Comparison of ENCODE assay signal across 25 cellular contexts in genomic region chr10:128780379-128780778, GRCh38.
"Had no signal": no experiment of that assay in that cellular context is flagged by ENCODE, and none has a peak within 500 bp of the region (broad histone marks: within the 10 kb centered on the region; RNA-seq: fewer than 3 reads in every experiment).

No MANE protein-coding gene starts in this region.

- H3K9ac ChIP-seq: neural progenitor cell had no signal

- H3K27ac ChIP-seq: neural progenitor cell, pancreas, psoas muscle, right lobe of liver, sigmoid colon, stomach, thoracic aorta, thyroid gland, tibial nerve, upper lobe of right lung, uterus had no signal

- H3K27ac Mint-ChIP-seq: naive thymus-derived CD4-positive, alpha-beta T cell; natural killer cell treated with Interleukin-12 subunit alpha and Interleukin-12 subunit beta and Interleukin-15 and Interleukin-18, amount 100 ng/mL, for 72 hours; neural progenitor cell; stimulated activated effector memory CD8-positive, alpha-beta T cell treated with anti-CD3 and anti-CD28 coated beads, Interleukin-12 subunit alpha, Interleukin-12 subunit beta, amount 100 ng/mL, for 72 hours; stimulated activated naive B cell treated with anti-CD40 and anti-IgM and Interleukin-4, amounts not matched to agents 10 μg/mL and 1 μg/mL and 100 μg/mL, for 72 hours; stimulated activated naive CD8-positive, alpha-beta T cell treated with anti-CD3 and anti-CD28 coated beads, Interleukin-15, Interleukin-2, amounts not matched to agents 100 ng/mL and 50 ng/mL, for 24 hours had no signal

- DNase-seq: naive thymus-derived CD4-positive, alpha-beta T cell; occipital lobe; pancreas; psoas muscle; right cardiac atrium; right lobe of liver; sigmoid colon; small intestine; stimulated activated CD4-positive, alpha-beta T cell treated with anti-CD3 and anti-CD28 coated beads, Interleukin-15, amount 100 ng/mL, for 24 hours; stimulated activated CD4-positive, alpha-beta T cell treated with anti-CD3 and anti-CD28 coated beads, Interleukin-2, amount 100 ng/mL, for 24 hours; stimulated activated CD4-positive, alpha-beta T cell treated with anti-CD3 and anti-CD28 coated beads, Interleukin-2, amount 100 ng/mL, for 48 hours; stimulated activated CD4-positive, alpha-beta T cell treated with anti-CD3 and anti-CD28 coated beads, Interleukin-4, amount 100 ng/mL, for 24 hours; stimulated activated naive B cell treated with anti-CD40 and anti-IgM and Interleukin-4, amounts not matched to agents 10 μg/mL and 1 μg/mL and 100 μg/mL, for 72 hours; stimulated activated naive CD4-positive, alpha-beta T cell treated with Interleukin-2 at 50 U/mL for 16 hours; stomach; thyroid gland; trophoblast cell; upper lobe of right lung; uterus had no signal

- H3K4me1 Mint-ChIP-seq: naive thymus-derived CD4-positive, alpha-beta T cell; neural progenitor cell; stimulated activated effector memory CD8-positive, alpha-beta T cell treated with anti-CD3 and anti-CD28 coated beads, Interleukin-12 subunit alpha, Interleukin-12 subunit beta, amount 100 ng/mL, for 72 hours; stimulated activated naive B cell treated with anti-CD40 and anti-IgM and Interleukin-4, amounts not matched to agents 10 μg/mL and 1 μg/mL and 100 μg/mL, for 72 hours had no signal

- H3K36me3 Mint-ChIP-seq: naive thymus-derived CD4-positive, alpha-beta T cell; natural killer cell treated with Interleukin-12 subunit alpha and Interleukin-12 subunit beta and Interleukin-15 and Interleukin-18, amount 100 ng/mL, for 72 hours; neural progenitor cell; stimulated activated effector memory CD8-positive, alpha-beta T cell treated with anti-CD3 and anti-CD28 coated beads, Interleukin-12 subunit alpha, Interleukin-12 subunit beta, amount 100 ng/mL, for 72 hours; stimulated activated naive B cell treated with anti-CD40 and anti-IgM and Interleukin-4, amounts not matched to agents 10 μg/mL and 1 μg/mL and 100 μg/mL, for 72 hours had no signal

- H3K27me3 ChIP-seq: neural progenitor cell, right lobe of liver, sigmoid colon, thyroid gland, tibial nerve, upper lobe of right lung, uterus had no signal

- H3K4me2 ChIP-seq: neural progenitor cell had no signal

- H3K36me3 ChIP-seq: neural progenitor cell, pancreas, right lobe of liver, sigmoid colon, stomach, thoracic aorta, thyroid gland, tibial nerve, upper lobe of right lung, uterus had no signal

- H3K9me3 ChIP-seq: pancreas, psoas muscle, right lobe of liver, sigmoid colon, stomach, thoracic aorta, thyroid gland, tibial nerve, upper lobe of right lung, uterus had no signal

- H3K4me3 ChIP-seq: neural progenitor cell, pancreas, psoas muscle, right lobe of liver, sigmoid colon, stomach, thoracic aorta, thyroid gland, tibial nerve, upper lobe of right lung, uterus had no signal

- ATAC-seq: naive thymus-derived CD4-positive, alpha-beta T cell; natural killer cell treated with Interleukin-12 subunit alpha and Interleukin-12 subunit beta and Interleukin-15 and Interleukin-18, amount 100 ng/mL, for 72 hours; pancreas; psoas muscle; right cardiac atrium; right lobe of liver; stimulated activated effector memory CD8-positive, alpha-beta T cell treated with anti-CD3 and anti-CD28 coated beads, Interleukin-12 subunit alpha, Interleukin-12 subunit beta, amount 100 ng/mL, for 72 hours; stimulated activated naive B cell treated with anti-CD40 and anti-IgM and Interleukin-4, amounts not matched to agents 10 μg/mL and 1 μg/mL and 100 μg/mL, for 72 hours; upper lobe of right lung had no signal

- H3K27me3 Mint-ChIP-seq: stimulated activated naive B cell treated with anti-CD40 and anti-IgM and Interleukin-4, amounts not matched to agents 10 μg/mL and 1 μg/mL and 100 μg/mL, for 72 hours had no signal

- H3K4me3 Mint-ChIP-seq: naive thymus-derived CD4-positive, alpha-beta T cell; natural killer cell treated with Interleukin-12 subunit alpha and Interleukin-12 subunit beta and Interleukin-15 and Interleukin-18, amount 100 ng/mL, for 72 hours; neural progenitor cell; stimulated activated effector memory CD8-positive, alpha-beta T cell treated with anti-CD3 and anti-CD28 coated beads, Interleukin-12 subunit alpha, Interleukin-12 subunit beta, amount 100 ng/mL, for 72 hours; stimulated activated naive B cell treated with anti-CD40 and anti-IgM and Interleukin-4, amounts not matched to agents 10 μg/mL and 1 μg/mL and 100 μg/mL, for 72 hours; stimulated activated naive CD8-positive, alpha-beta T cell treated with anti-CD3 and anti-CD28 coated beads, Interleukin-15, Interleukin-2, amounts not matched to agents 100 ng/mL and 50 ng/mL, for 24 hours had no signal

- H3K4me1 ChIP-seq: neural progenitor cell, pancreas, psoas muscle, right lobe of liver, stomach, thyroid gland, tibial nerve, upper lobe of right lung, uterus had no signal

- H3K9me3 Mint-ChIP-seq: natural killer cell treated with Interleukin-12 subunit alpha and Interleukin-12 subunit beta and Interleukin-15 and Interleukin-18, amount 100 ng/mL, for 72 hours; neural progenitor cell; stimulated activated effector memory CD8-positive, alpha-beta T cell treated with anti-CD3 and anti-CD28 coated beads, Interleukin-12 subunit alpha, Interleukin-12 subunit beta, amount 100 ng/mL, for 72 hours; stimulated activated naive B cell treated with anti-CD40 and anti-IgM and Interleukin-4, amounts not matched to agents 10 μg/mL and 1 μg/mL and 100 μg/mL, for 72 hours; stimulated activated naive CD8-positive, alpha-beta T cell treated with anti-CD3 and anti-CD28 coated beads, Interleukin-15, Interleukin-2, amounts not matched to agents 100 ng/mL and 50 ng/mL, for 24 hours had no signal
